ENCODE assay signal across 2 cellular contexts in the genomic region with DNA sequence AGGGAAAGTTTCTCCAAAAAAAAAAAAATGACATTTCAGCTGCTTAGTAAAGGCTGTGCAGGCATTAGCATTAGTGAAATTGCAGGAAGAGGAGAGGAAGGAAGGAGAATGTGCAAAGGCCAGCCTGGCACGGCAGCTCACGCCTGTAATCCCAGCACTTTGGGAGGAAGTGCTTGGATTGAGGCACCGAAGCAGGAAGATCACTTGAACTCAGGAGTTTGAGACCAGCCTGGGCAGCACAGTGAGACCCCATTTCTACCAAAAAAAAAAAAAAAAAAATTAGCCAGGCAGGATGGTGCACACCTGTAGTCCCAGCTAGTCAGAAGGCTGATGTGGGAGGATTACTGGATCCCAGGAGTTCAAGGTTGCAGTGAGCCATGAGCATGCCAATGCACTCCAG.
TF ChIP-seq lines count a peak whose summit lies in the region.

No MANE protein-coding gene starts in this region.

TF ChIP-seq in HepG2, 621 proteins besides CTCF, POLR2A, EP300 and RAD21:
- TF ChIP-seq, protein P1, sequence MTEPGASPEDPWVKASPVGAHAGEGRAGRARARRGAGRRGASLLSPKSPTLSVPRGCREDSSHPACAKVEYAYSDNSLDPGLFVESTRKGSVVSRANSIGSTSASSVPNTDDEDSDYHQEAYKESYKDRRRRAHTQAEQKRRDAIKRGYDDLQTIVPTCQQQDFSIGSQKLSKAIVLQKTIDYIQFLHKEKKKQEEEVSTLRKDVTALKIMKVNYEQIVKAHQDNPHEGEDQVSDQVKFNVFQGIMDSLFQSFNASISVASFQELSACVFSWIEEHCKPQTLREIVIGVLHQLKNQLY (CRISPR knock-in tag; IDR thresholded peaks at IDR 0.05): no peak
- TF ChIP-seq ZNF121 (CRISPR knock-in tag; IDR thresholded peaks at IDR 0.05): peak; percentile 78
TF ChIP-seq in HepG2: peak in this region for 1.

TF ChIP-seq in K562, 482 proteins besides CTCF, POLR2A, EP300 and RAD21:
- TF ChIP-seq ZNF408 (CRISPR knock-in tag; IDR thresholded peaks at IDR 0.05; ENCODE audit: low read depth): no peak
- no peak for TF ChIP-seq PHB2 (IDR thresholded peaks at IDR 0.05; ENCODE audit: low read depth)
- no peak for TF ChIP-seq CAMTA2 (CRISPR knock-in tag; conservative IDR thresholded peaks at IDR 0.05)
- no peak for TF ChIP-seq RBM15 (IDR thresholded peaks at IDR 0.05; ENCODE audit: insufficient read depth, low read length)
- TF ChIP-seq RFX1 (IDR thresholded peaks at IDR 0.05): no peak
- peak; percentile 88 for TF ChIP-seq ZNF121 (CRISPR knock-in tag; conservative IDR thresholded peaks at IDR 0.05)
